ENCODE assay signal across 8 cellular contexts in genomic region chr18:74942319-74942910, GRCh38.
DNase-seq lines count a peak whose midpoint lies in the region; ATAC-seq lines count a peak whose summit lies in the region.

No MANE protein-coding gene starts in this region.

- ATAC-seq in HG02943 (IDR thresholded peaks at IDR 0.05; ENCODE audit: low read depth, unreplicated experiment) (peak; percentile 88), HG03135 (IDR thresholded peaks at IDR 0.05; ENCODE audit: unreplicated experiment) (no peak)
- peak; percentile 93 for ATAC-seq in activated T-helper 17 cell treated with anti-CD3 and anti-CD28 coated beads, Interleukin-2, amount 50 U/mL, for 72 hours (replicated peaks)

- H3K4me1 Mint-ChIP-seq in activated T-helper 17 cell treated with anti-CD3 and anti-CD28 coated beads, Interleukin-2, amount 50 U/mL, for 72 hours, result peaks cover 15% of the 10 kb centered on the region

- DNase-seq in ELR (ENCODE audit: low read depth) (peak; percentile 49), GM19238 (ENCODE audit: insufficient read length, low spot score) (peak; percentile 25), NCI-H345 treated with DMSO at 0.1 percent for 48 hours (lab: John Stamatoyannopoulos, UW; ENCODE audit: unreplicated experiment) (no peak), NCI-H1930 (lab: John Stamatoyannopoulos, UW) (no peak)
- no peak for DNase-seq in effector CD4-positive, alpha-beta T cell

- H3K27ac Mint-ChIP-seq in activated T-helper 17 cell treated with anti-CD3 and anti-CD28 coated beads, Interleukin-2, amount 50 U/mL, for 72 hours, result peak overlapping the region; percentile 46

- no peaks in the 10 kb centered on the region for H3K36me3 Mint-ChIP-seq in activated T-helper 17 cell treated with anti-CD3 and anti-CD28 coated beads, Interleukin-2, amount 50 U/mL, for 72 hours (ENCODE audit: low read depth)

- H3K9me3 Mint-ChIP-seq in activated T-helper 17 cell treated with anti-CD3 and anti-CD28 coated beads, Interleukin-2, amount 50 U/mL, for 72 hours, result no peaks in the 10 kb centered on the region

- H3K27me3 Mint-ChIP-seq in activated T-helper 17 cell treated with anti-CD3 and anti-CD28 coated beads, Interleukin-2, amount 50 U/mL, for 72 hours, result no peaks in the 10 kb centered on the region

- peak overlapping the region; percentile 48 for H3K4me3 Mint-ChIP-seq in activated T-helper 17 cell treated with anti-CD3 and anti-CD28 coated beads, Interleukin-2, amount 50 U/mL, for 72 hours

Comparison
In these comparisons a context has a peak if more than half of its experiments do, and no peak if none do; other contexts are left out.
1. DNase-seq: peak in ELR (single experiment) and GM19238 (single experiment); none in NCI-H345 treated with DMSO at 0.1 percent for 48 hours (single experiment), effector CD4-positive, alpha-beta T cell (single experiment) and NCI-H1930 (0 of 2).